8 cellular contexts compared by ENCODE assay signal in the genomic region with DNA sequence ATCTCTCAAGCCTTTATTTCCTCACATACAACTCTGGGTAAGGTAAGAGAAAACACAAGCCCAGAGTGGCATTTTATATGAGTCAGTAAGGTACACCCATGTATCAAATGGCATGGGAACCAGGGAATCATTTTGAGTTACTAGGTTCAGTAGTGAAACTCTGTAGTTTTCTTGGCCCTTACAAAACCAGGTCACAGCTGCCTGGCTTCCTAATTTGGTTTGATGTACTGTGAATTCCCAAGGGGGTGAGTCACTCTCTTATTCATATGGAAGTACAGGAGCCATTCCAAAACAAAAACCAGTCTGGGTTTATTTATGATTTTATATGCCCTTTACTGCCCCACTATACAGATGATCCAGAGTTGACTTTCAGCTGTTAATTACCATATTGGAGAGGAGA.
DNase-seq lines count a peak whose midpoint lies in the region; ATAC-seq, FAIRE-seq and TF ChIP-seq lines count a peak whose summit lies in the region.
"Had no signal": no experiment of that assay in that cellular context is flagged by ENCODE, and none has a peak within 500 bp of the region (broad histone marks: within the 10 kb centered on the region; RNA-seq: fewer than 3 reads in every experiment).

No MANE protein-coding gene starts in this region.

- in situ Hi-C loops in HAP-1 (cut with MboI; ENCODE audit: low sequenced_read_pairs): loop anchor here (25.0 kb wide), 1 partner anchor 385 kb away; no protein-coding TSS in a partner anchor

- peaks cover 12% of the 10 kb centered on the region for H3K4me1 ChIP-seq in HAP-1
- peaks cover 3 to 24% (median 13%) of the 10 kb centered on the region in 3 donors for H3K4me1 ChIP-seq in gastroesophageal sphincter

- ATAC-seq in gastroesophageal sphincter (peak; percentile 55), HG02623 (IDR thresholded peaks at IDR 0.05; ENCODE audit: unreplicated experiment) (no peak)
- peak; percentile 83 for ATAC-seq in stimulated activated naive CD8-positive, alpha-beta T cell treated with anti-CD3 and anti-CD28 coated beads, Interleukin-15, Interleukin-2, amounts not matched to agents 100 U/mL and 50 U/mL, for 24 hours

- peak; percentile 36 to 69 for DNase-seq in HAP-1 (ENCODE audit: low spot score in 2 of 2)
- DNase-seq in RCC 7860 (ENCODE audit: low spot score): peak; percentile 87
- DNase-seq in stimulated activated naive CD8-positive, alpha-beta T cell treated with anti-CD3 and anti-CD28 coated beads, Interleukin-15, Interleukin-2, amounts not matched to agents 100 U/mL and 50 U/mL, for 24 hours: no peak
- DNase-seq in activated CD4-positive, CD25-positive, alpha-beta regulatory T cell treated with anti-CD3 and anti-CD28 coated beads, Interleukin-2, amount 50 U/mL, for 72 hours: no peak
- no peak for DNase-seq in NCI-H524 treated with DMSO at 0.1 percent for 48 hours (lab: John Stamatoyannopoulos, UW)
- DNase-seq: NK-92 treated with Interleukin-12 subunit alpha and Interleukin-12 subunit beta, amount 100 ng/mL, for 24 hours had no signal

- TF ChIP-seq CTCF in gastroesophageal sphincter (IDR thresholded peaks at IDR 0.05): no peak

- no peaks in the 10 kb centered on the region for H3K27me3 ChIP-seq in HAP-1 (ENCODE audit: low read depth)
- H3K27me3 ChIP-seq in gastroesophageal sphincter: no peaks in the 10 kb centered on the region

- no peak for TF ChIP-seq POLR2A in gastroesophageal sphincter (IDR thresholded peaks at IDR 0.05)

- peak overlapping the region; percentile 18 to 52 (median 34) for H3K27ac ChIP-seq in gastroesophageal sphincter

- H3K9me3 ChIP-seq in HAP-1 (no peaks in the 10 kb centered on the region), gastroesophageal sphincter (no peaks in the 10 kb centered on the region)

- H3K4me3 ChIP-seq in HAP-1 (no peak overlapping the region), gastroesophageal sphincter (no peak overlapping the region)

- FAIRE-seq in RCC 7860 (lab: Jason Lieb, UNC): peak; percentile 93

- no peak for TF ChIP-seq EP300 in gastroesophageal sphincter (IDR thresholded peaks at IDR 0.05)

- H3K36me3 ChIP-seq in HAP-1 (replicated peaks) (no peaks in the 10 kb centered on the region), gastroesophageal sphincter (no peaks in the 10 kb centered on the region)

Comparison
In these comparisons a context has a peak if more than half of its experiments do, and no peak if none do; other contexts are left out.
1. DNase-seq: peak in HAP-1 (2 of 2) and RCC 7860 (single experiment); none in stimulated activated naive CD8-positive, alpha-beta T cell treated with anti-CD3 and anti-CD28 coated beads, Interleukin-15, Interleukin-2, amounts not matched to agents 100 U/mL and 50 U/mL, for 24 hours (single experiment), activated CD4-positive, CD25-positive, alpha-beta regulatory T cell treated with anti-CD3 and anti-CD28 coated beads, Interleukin-2, amount 50 U/mL, for 72 hours (single experiment) and NCI-H524 treated with DMSO at 0.1 percent for 48 hours (single experiment).